13 cellular contexts compared by ENCODE assay signal in genomic region chr4:152605641-152606304, GRCh38.
DNase-seq lines count a peak whose midpoint lies in the region; ATAC-seq lines count a peak whose summit lies in the region.
"Had no signal": no experiment of that assay in that cellular context is flagged by ENCODE, and none has a peak within 500 bp of the region (broad histone marks: within the 10 kb centered on the region; RNA-seq: fewer than 3 reads in every experiment).

No MANE protein-coding gene starts in this region.

- H3K4me3 ChIP-seq in neuron (ENCODE audit: low read length): peak overlapping the region; percentile 11
- H3K4me3 ChIP-seq: lower lobe of right lung, tibial artery had no signal

- peaks cover 3% of the 10 kb centered on the region for H3K27me3 ChIP-seq in neuron (ENCODE audit: insufficient read depth, low read length)
- H3K27me3 ChIP-seq: tibial artery had no signal

- DNase-seq in EH (ENCODE audit: low read depth) (peak; percentile 86), NCI-H82 treated with DMSO at 0.1 percent for 48 hours (lab: John Stamatoyannopoulos, UW; ENCODE audit: unreplicated experiment) (peak; percentile 26), NCI-H2196 (lab: John Stamatoyannopoulos, UW; ENCODE audit: unreplicated experiment) (no peak)
- DNase-seq: CD8-positive, alpha-beta memory T cell; lower lobe of right lung; SIG-M5; stimulated activated CD4-positive, alpha-beta T cell treated with anti-CD3 and anti-CD28 coated beads, Interleukin-1b, Interleukin-23, amount 100 ng/mL, for 48 hours; tibial artery had no signal

- H3K36me3 ChIP-seq in neuron (ENCODE audit: insufficient read depth, low read length): no peaks in the 10 kb centered on the region
- H3K36me3 ChIP-seq: lower lobe of right lung, tibial artery had no signal

- ATAC-seq in esophagus mucosa: peak; percentile 42
- no peak for ATAC-seq in HG02852 (IDR thresholded peaks at IDR 0.05; ENCODE audit: unreplicated experiment)
- ATAC-seq in HG02642 (IDR thresholded peaks at IDR 0.05; ENCODE audit: poor library complexity, unreplicated experiment): no peak
- ATAC-seq in GM19467 (IDR thresholded peaks at IDR 0.05; ENCODE audit: unreplicated experiment): no peak

- peak overlapping the region; percentile 23 for H2AFZ ChIP-seq in neuron (ENCODE audit: low read depth, low read length)

- H3K9me3 ChIP-seq in neuron (ENCODE audit: low read length): peaks cover 3% of the 10 kb centered on the region
- H3K9me3 ChIP-seq: lower lobe of right lung, tibial artery had no signal

- H3K4me1 ChIP-seq in neuron (ENCODE audit: insufficient read depth, low read length): peaks cover 25% of the 10 kb centered on the region
- H3K4me1 ChIP-seq: lower lobe of right lung, tibial artery had no signal
